ENCODE assay signal across 1 cellular context in the genomic region with DNA sequence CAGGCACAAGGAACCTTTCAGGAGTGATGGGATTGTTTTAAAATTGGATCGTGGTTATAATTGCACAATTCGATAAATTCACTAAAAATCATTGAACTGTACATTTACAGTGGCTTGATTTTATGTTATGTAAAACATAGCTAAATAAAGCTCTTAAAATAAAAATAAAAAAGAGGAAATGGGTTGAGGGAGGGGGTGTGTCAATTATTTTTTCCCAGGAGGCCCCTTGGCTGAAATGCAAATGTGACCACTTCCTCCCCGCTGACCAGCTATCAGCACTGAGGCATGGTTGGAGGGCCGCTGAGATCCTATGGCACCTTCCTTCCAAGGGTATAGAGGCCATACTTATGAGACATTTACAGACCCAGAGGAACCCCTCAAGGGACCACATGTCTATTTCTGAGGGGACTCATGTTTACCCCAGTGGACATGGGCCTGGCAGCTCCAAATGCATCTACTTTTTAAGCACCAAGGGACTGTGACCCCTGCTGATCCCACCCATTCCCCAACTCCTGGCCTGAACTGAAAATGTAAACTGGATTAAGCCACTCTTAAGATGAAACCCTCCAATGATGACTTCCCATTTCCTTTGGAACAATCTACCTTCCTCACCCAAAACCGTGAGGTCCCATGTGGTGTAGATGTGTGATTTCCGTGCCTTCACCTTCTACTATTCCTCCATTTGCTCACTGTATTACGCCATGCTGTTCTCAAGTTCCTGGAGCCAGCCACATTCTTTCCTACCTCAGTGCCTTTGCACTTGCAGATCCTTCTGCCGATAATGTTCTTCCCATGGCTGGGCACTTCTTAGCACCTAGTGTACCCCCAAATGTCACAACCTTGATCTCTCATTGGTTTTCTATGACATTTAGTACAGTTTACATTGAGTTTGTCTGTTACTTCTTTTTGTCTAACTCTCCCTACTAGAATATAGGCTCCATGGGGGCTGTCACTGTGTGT.
TF ChIP-seq lines count a peak whose summit lies in the region.

No MANE protein-coding gene starts in this region.

TF ChIP-seq in GM12878, 131 proteins besides CTCF, POLR2A, EP300 and RAD21 (continued from another document and continues in another):
- TF ChIP-seq ELK1 (IDR thresholded peaks at IDR 0.05; ENCODE audit: low read depth, low read length) (no peak), RAD51 (IDR thresholded peaks at IDR 0.05) (peak; percentile 6; the same call in 1 of the 2 replicates), RFX5 (IDR thresholded peaks at IDR 0.05; ENCODE audit: low read depth, low read length) (no peak), TCF3 (IDR thresholded peaks at IDR 0.05; ENCODE audit: borderline replicate concordance, insufficient read depth, low read depth, low read length) (no peak; the same call in 1 of the 2 replicates), SKIL (IDR thresholded peaks at IDR 0.05; ENCODE audit: low read depth, poor library complexity, severe bottlenecking) (peak; percentile 42), SREBF2 (IDR thresholded peaks at IDR 0.05; ENCODE audit: low read length) (no peak), NR2F1 (conservative IDR thresholded peaks at IDR 0.05) (peak; percentile 70; the same call in 1 of the 2 replicates), MYC (IDR thresholded peaks at IDR 0.05; ENCODE audit: insufficient read depth, insufficient read length, insufficient replicate concordance, low read length, severe bottlenecking) (no peak), PML (IDR thresholded peaks at IDR 0.05; ENCODE audit: low read length) (no peak), CREM (IDR thresholded peaks at IDR 0.05; ENCODE audit: low read depth) (peak; percentile 36; the same call in 1 of the 2 replicates), IRF5 (IDR thresholded peaks at IDR 0.05; ENCODE audit: borderline replicate concordance) (no peak), SP1 (IDR thresholded peaks at IDR 0.05; ENCODE audit: low read depth, low read length) (peak; percentile 67), JUNB (IDR thresholded peaks at IDR 0.05) (no peak; the same call in 1 of the 2 replicates), NFYA (IDR thresholded peaks at IDR 0.05; ENCODE audit: borderline replicate concordance, low read depth, low read length) (no peak), ZZZ3 (IDR thresholded peaks at IDR 0.05; ENCODE audit: control insufficient read depth, insufficient read length, low read depth) (no peak), CBX5 (IDR thresholded peaks at IDR 0.05; ENCODE audit: low read depth) (no peak), ZNF592 (IDR thresholded peaks at IDR 0.05) (no peak), CHD2 (IDR thresholded peaks at IDR 0.05; ENCODE audit: borderline replicate concordance, low read depth, low read length) (no peak), BCL11A (IDR thresholded peaks at IDR 0.05; ENCODE audit: low read depth, low read length) (peak; percentile 85), EGR1 (IDR thresholded peaks at IDR 0.05; ENCODE audit: borderline replicate concordance in 1 of 2, low read depth in 2 of 2, low read length in 2 of 2) (no peak), HDAC6 (IDR thresholded peaks at IDR 0.05; ENCODE audit: unreplicated experiment) (no peak), SRF (IDR thresholded peaks at IDR 0.05; ENCODE audit: low read depth in 2 of 2, low read length in 2 of 2) (no peak), CBFB (IDR thresholded peaks at IDR 0.05; ENCODE audit: low read depth) (0 out of 2 replicates have a peak, but pooled peaks have one; percentile 54), CEBPB (IDR thresholded peaks at IDR 0.05; ENCODE audit: borderline replicate concordance in 1 of 2, low read depth in 2 of 2, low read length in 2 of 2) (no peak), YY1 (IDR thresholded peaks at IDR 0.05; ENCODE audit: low read depth, low read length) (peak; percentile 53; the same call in 1 of the 2 replicates), MTA3 (IDR thresholded peaks at IDR 0.05; ENCODE audit: borderline replicate concordance, low read length) (no peak), BRCA1 (IDR thresholded peaks at IDR 0.05; ENCODE audit: low read depth, low read length) (no peak)
- TF ChIP-seq, protein P1, sequence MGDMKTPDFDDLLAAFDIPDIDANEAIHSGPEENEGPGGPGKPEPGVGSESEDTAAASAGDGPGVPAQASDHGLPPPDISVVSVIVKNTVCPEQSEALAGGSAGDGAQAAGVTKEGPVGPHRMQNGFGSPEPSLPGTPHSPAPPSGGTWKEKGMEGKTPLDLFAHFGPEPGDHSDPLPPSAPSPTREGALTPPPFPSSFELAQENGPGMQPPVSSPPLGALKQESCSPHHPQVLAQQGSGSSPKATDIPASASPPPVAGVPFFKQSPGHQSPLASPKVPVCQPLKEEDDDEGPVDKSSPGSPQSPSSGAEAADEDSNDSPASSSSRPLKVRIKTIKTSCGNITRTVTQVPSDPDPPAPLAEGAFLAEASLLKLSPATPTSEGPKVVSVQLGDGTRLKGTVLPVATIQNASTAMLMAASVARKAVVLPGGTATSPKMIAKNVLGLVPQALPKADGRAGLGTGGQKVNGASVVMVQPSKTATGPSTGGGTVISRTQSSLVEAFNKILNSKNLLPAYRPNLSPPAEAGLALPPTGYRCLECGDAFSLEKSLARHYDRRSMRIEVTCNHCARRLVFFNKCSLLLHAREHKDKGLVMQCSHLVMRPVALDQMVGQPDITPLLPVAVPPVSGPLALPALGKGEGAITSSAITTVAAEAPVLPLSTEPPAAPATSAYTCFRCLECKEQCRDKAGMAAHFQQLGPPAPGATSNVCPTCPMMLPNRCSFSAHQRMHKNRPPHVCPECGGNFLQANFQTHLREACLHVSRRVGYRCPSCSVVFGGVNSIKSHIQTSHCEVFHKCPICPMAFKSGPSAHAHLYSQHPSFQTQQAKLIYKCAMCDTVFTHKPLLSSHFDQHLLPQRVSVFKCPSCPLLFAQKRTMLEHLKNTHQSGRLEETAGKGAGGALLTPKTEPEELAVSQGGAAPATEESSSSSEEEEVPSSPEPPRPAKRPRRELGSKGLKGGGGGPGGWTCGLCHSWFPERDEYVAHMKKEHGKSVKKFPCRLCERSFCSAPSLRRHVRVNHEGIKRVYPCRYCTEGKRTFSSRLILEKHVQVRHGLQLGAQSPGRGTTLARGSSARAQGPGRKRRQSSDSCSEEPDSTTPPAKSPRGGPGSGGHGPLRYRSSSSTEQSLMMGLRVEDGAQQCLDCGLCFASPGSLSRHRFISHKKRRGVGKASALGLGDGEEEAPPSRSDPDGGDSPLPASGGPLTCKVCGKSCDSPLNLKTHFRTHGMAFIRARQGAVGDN (IDR thresholded peaks at IDR 0.05) = peak; percentile 40
- TF ChIP-seq, protein P2, sequence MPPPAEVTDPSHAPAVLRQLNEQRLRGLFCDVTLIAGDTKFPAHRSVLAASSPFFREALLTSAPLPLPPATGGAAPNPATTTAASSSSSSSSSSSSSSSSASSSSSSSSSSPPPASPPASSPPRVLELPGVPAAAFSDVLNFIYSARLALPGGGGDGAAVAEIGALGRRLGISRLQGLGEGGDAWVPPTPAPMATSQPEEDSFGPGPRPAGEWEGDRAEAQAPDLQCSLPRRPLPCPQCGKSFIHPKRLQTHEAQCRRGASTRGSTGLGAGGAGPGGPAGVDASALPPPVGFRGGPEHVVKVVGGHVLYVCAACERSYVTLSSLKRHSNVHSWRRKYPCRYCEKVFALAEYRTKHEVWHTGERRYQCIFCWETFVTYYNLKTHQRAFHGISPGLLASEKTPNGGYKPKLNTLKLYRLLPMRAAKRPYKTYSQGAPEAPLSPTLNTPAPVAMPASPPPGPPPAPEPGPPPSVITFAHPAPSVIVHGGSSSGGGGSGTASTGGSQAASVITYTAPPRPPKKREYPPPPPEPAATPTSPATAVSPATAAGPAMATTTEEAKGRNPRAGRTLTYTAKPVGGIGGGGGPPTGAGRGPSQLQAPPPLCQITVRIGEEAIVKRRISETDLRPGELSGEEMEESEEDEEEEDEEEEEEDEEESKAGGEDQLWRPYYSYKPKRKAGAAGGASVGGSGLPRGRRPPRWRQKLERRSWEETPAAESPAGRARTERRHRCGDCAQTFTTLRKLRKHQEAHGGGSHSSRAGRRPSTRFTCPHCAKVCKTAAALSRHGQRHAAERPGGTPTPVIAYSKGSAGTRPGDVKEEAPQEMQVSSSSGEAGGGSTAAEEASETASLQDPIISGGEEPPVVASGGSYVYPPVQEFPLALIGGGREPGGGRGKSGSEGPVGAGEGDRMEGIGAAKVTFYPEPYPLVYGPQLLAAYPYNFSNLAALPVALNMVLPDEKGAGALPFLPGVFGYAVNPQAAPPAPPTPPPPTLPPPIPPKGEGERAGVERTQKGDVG (CRISPR knock-in tag; IDR thresholded peaks at IDR 0.05) = no peak
- TF ChIP-seq, protein P3, sequence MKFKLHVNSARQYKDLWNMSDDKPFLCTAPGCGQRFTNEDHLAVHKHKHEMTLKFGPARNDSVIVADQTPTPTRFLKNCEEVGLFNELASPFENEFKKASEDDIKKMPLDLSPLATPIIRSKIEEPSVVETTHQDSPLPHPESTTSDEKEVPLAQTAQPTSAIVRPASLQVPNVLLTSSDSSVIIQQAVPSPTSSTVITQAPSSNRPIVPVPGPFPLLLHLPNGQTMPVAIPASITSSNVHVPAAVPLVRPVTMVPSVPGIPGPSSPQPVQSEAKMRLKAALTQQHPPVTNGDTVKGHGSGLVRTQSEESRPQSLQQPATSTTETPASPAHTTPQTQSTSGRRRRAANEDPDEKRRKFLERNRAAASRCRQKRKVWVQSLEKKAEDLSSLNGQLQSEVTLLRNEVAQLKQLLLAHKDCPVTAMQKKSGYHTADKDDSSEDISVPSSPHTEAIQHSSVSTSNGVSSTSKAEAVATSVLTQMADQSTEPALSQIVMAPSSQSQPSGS (IDR thresholded peaks at IDR 0.05; ENCODE audit: low read length) = no peak
- TF ChIP-seq, protein P4, sequence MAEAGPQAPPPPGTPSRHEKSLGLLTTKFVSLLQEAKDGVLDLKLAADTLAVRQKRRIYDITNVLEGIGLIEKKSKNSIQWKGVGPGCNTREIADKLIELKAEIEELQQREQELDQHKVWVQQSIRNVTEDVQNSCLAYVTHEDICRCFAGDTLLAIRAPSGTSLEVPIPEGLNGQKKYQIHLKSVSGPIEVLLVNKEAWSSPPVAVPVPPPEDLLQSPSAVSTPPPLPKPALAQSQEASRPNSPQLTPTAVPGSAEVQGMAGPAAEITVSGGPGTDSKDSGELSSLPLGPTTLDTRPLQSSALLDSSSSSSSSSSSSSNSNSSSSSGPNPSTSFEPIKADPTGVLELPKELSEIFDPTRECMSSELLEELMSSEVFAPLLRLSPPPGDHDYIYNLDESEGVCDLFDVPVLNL (IDR thresholded peaks at IDR 0.05; ENCODE audit: low read depth, low read length) = no peak
- TF ChIP-seq, protein P5, sequence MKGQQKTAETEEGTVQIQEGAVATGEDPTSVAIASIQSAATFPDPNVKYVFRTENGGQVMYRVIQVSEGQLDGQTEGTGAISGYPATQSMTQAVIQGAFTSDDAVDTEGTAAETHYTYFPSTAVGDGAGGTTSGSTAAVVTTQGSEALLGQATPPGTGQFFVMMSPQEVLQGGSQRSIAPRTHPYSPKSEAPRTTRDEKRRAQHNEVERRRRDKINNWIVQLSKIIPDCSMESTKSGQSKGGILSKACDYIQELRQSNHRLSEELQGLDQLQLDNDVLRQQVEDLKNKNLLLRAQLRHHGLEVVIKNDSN (IDR thresholded peaks at IDR 0.05; ENCODE audit: borderline replicate concordance, extremely low read length, insufficient read depth, low read depth, low read length) = no peak
